Comparison of ENCODE assay signal across 1 cellular context in the genomic region with DNA sequence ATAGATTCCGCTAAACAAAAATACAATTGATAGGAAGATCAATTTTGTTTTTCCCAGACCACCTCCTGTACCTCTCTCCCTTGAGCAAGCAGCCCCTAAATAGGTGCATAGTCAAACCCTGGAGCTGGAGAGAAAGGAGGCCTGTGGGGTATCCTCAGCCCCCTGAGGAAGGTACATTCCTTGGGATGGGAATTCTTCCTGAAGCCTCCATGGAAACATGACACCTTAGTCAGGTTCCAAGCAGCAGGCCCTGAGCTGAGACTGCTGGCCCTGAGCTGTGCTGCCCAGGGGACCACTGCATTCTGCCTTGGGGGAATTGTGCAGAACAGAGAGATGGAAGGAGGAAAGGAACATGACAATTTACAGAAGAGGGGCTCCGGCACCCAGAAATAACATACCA.
TF ChIP-seq lines count a peak whose summit lies in the region.

No MANE protein-coding gene starts in this region.

TF ChIP-seq in GM23338, 12 proteins besides CTCF, POLR2A, EP300 and RAD21 (continued from another document):
- no peak for TF ChIP-seq STAT1 (IDR thresholded peaks at IDR 0.05; ENCODE audit: unreplicated experiment)
- TF ChIP-seq, protein P1, sequence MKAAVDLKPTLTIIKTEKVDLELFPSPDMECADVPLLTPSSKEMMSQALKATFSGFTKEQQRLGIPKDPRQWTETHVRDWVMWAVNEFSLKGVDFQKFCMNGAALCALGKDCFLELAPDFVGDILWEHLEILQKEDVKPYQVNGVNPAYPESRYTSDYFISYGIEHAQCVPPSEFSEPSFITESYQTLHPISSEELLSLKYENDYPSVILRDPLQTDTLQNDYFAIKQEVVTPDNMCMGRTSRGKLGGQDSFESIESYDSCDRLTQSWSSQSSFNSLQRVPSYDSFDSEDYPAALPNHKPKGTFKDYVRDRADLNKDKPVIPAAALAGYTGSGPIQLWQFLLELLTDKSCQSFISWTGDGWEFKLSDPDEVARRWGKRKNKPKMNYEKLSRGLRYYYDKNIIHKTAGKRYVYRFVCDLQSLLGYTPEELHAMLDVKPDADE (IDR thresholded peaks at IDR 0.05) = no peak
- TF ChIP-seq, protein P2, sequence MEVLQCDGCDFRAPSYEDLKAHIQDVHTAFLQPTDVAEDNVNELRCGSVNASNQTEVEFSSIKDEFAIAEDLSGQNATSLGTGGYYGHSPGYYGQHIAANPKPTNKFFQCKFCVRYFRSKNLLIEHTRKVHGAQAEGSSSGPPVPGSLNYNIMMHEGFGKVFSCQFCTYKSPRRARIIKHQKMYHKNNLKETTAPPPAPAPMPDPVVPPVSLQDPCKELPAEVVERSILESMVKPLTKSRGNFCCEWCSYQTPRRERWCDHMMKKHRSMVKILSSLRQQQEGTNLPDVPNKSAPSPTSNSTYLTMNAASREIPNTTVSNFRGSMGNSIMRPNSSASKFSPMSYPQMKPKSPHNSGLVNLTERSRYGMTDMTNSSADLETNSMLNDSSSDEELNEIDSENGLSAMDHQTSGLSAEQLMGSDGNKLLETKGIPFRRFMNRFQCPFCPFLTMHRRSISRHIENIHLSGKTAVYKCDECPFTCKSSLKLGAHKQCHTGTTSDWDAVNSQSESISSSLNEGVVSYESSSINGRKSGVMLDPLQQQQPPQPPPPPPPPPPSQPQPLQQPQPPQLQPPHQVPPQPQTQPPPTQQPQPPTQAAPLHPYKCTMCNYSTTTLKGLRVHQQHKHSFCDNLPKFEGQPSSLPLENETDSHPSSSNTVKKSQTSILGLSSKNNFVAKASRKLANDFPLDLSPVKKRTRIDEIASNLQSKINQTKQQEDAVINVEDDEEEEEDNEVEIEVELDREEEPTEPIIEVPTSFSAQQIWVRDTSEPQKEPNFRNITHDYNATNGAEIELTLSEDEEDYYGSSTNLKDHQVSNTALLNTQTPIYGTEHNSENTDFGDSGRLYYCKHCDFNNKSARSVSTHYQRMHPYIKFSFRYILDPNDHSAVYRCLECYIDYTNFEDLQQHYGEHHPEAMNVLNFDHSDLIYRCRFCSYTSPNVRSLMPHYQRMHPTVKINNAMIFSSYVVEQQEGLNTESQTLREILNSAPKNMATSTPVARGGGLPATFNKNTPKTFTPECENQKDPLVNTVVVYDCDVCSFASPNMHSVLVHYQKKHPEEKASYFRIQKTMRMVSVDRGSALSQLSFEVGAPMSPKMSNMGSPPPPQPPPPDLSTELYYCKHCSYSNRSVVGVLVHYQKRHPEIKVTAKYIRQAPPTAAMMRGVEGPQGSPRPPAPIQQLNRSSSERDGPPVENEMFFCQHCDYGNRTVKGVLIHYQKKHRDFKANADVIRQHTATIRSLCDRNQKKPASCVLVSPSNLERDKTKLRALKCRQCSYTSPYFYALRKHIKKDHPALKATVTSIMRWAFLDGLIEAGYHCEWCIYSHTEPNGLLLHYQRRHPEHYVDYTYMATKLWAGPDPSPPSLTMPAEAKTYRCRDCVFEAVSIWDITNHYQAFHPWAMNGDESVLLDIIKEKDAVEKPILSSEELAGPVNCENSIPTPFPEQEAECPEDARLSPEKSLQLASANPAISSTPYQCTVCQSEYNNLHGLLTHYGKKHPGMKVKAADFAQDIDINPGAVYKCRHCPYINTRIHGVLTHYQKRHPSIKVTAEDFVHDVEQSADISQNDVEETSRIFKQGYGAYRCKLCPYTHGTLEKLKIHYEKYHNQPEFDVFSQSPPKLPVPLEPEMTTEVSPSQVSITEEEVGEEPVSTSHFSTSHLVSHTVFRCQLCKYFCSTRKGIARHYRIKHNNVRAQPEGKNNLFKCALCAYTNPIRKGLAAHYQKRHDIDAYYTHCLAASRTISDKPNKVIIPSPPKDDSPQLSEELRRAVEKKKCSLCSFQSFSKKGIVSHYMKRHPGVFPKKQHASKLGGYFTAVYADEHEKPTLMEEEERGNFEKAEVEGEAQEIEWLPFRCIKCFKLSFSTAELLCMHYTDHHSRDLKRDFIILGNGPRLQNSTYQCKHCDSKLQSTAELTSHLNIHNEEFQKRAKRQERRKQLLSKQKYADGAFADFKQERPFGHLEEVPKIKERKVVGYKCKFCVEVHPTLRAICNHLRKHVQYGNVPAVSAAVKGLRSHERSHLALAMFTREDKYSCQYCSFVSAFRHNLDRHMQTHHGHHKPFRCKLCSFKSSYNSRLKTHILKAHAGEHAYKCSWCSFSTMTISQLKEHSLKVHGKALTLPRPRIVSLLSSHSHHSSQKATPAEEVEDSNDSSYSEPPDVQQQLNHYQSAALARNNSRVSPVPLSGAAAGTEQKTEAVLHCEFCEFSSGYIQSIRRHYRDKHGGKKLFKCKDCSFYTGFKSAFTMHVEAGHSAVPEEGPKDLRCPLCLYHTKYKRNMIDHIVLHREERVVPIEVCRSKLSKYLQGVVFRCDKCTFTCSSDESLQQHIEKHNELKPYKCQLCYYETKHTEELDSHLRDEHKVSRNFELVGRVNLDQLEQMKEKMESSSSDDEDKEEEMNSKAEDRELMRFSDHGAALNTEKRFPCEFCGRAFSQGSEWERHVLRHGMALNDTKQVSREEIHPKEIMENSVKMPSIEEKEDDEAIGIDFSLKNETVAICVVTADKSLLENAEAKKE (CRISPR knock-in tag; IDR thresholded peaks at IDR 0.05) = no peak
